Comparison of ENCODE assay signal across 14 cellular contexts in the genomic region with DNA sequence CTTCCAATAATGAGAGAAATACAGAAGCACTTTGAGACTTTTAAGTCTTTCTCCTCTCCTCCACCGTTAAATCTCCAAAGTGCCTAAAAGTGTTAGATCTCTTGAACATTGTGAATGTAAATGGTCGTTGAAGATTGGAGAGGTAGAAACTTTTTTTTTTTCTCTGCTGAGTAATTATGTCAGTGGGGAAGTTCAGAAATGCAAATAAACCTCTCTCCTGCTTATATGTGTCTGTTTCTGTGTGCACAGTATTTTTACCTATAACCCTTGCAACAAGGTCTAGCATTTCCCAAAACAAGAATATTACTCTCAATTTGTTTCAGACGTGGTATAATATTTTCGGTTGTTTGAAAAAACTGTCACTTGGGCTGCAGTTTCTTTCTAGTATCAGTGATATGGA.
DNase-seq lines count a peak whose midpoint lies in the region; ATAC-seq and TF ChIP-seq lines count a peak whose summit lies in the region.
"Had no signal": no experiment of that assay in that cellular context is flagged by ENCODE, and none has a peak within 500 bp of the region (broad histone marks: within the 10 kb centered on the region; RNA-seq: fewer than 3 reads in every experiment).

No MANE protein-coding gene starts in this region.

- H3K4me3 ChIP-seq in A673 (ENCODE audit: low read depth, low read length, poor library complexity, severe bottlenecking): no peak overlapping the region
- H3K4me3 ChIP-seq: SJCRH30 had no signal

- intact Hi-C loops in A673 (cut with micrococcal nuclease; ENCODE audit: unreplicated experiment): loop anchor here (10.0 kb wide), 1 partner anchor 645 kb away; no protein-coding TSS in a partner anchor

- H3K4me1 ChIP-seq in A673 (ENCODE audit: insufficient read depth, low read length, poor library complexity, severe bottlenecking): no peaks in the 10 kb centered on the region
- H3K4me1 ChIP-seq: SJCRH30 had no signal

- TF ChIP-seq CTCF in GM10266 (IDR thresholded peaks at IDR 0.05; ENCODE audit: control insufficient read depth, insufficient read depth, low read depth, missing control alignments): no peak
- no peak for TF ChIP-seq CTCF in A673 (conservative IDR thresholded peaks at IDR 0.05; ENCODE audit: low read depth, low read length)

- H3K27me3 ChIP-seq in A673 (replicated peaks; ENCODE audit: insufficient read depth, low read depth, low read length, poor library complexity): no peaks in the 10 kb centered on the region

- no peaks in the 10 kb centered on the region for H3K36me3 ChIP-seq in A673 (ENCODE audit: insufficient read depth, low read length, poor library complexity, severe bottlenecking)
- H3K36me3 ChIP-seq: SJCRH30 had no signal

- ATAC-seq in GM18858 (IDR thresholded peaks at IDR 0.05; ENCODE audit: unreplicated experiment) (peak; percentile 46), HG02884 (IDR thresholded peaks at IDR 0.05; ENCODE audit: unreplicated experiment) (peak; percentile 61)

- H3K9me3 ChIP-seq in A673 (ENCODE audit: low read depth, low read length, poor library complexity, severe bottlenecking): no peaks in the 10 kb centered on the region
- H3K9me3 ChIP-seq: SJCRH30 had no signal

- H3K27ac ChIP-seq in caudate nucleus (ENCODE audit: low read depth, low read length) (no peak overlapping the region), A673 (ENCODE audit: low read depth, low read length, poor library complexity, severe bottlenecking) (no peak overlapping the region)
- H3K27ac ChIP-seq: RWPE1, SJCRH30 had no signal

- CTCF ChIA-PET in A673 (lab: Charles Lee): interaction anchor here (0.6 kb wide), 1 partner anchor 639 kb away, joined by 3 read pairs; no protein-coding TSS in a partner anchor

- DNase-seq in GM10266 (ENCODE audit: extremely low spot score) (peak; percentile 6), NCI-H526 treated with DMSO at 0.1 percent for 48 hours (lab: John Stamatoyannopoulos, UW) (peak; percentile 11), nucleus accumbens (lab: John Stamatoyannopoulos, UW) (no peak), amniotic stem cell (lab: John Stamatoyannopoulos, UW) (no peak), caudate nucleus (lab: John Stamatoyannopoulos, UW) (no peak), A673 (ENCODE audit: low spot score) (no peak)
- DNase-seq: H7; IMR-90; NCI-H1930; NK-92 treated with Interleukin-12 subunit alpha and Interleukin-12 subunit beta, amount 100 ng/mL, for 24 hours; SJCRH30 had no signal

- POLR2A ChIA-PET in A673 (lab: Charles Lee; ENCODE audit: low non-redundant PET): no interaction called here

- BruUV-seq in A673 (replicated peaks; lab: Mats Ljungman, UMichigan): no TSS peak

Comparison
In these comparisons a context has a peak if more than half of its experiments do, and no peak if none do; other contexts are left out.
1. DNase-seq: peak in GM10266 (single experiment) and NCI-H526 treated with DMSO at 0.1 percent for 48 hours (single experiment); none in nucleus accumbens (0 of 56), amniotic stem cell (single experiment), caudate nucleus (0 of 61) and A673 (single experiment).